Comparison of ENCODE assay signal across 10 cellular contexts in the genomic region with DNA sequence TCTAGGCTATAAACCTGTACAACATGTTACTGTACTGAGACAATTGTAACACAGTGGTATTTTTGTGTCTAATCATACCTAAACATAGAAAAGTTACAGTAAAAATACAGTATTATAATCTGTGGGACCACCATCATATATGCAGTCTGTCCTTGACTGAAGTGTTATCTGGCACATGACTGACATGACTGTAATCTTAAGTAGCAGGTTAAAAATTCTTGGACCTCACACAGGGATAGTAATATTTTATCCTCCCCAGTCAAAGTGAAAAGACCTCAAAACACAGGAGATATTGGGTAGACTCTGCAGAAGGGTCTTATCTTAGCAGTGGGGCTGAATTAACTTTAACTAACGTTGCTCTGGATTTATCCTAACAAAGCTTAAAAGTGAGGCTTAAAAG.
"Had no signal": no experiment of that assay in that cellular context is flagged by ENCODE, and none has a peak within 500 bp of the region (broad histone marks: within the 10 kb centered on the region; RNA-seq: fewer than 3 reads in every experiment).

No MANE protein-coding gene starts in this region.

- ATAC-seq: GM23338, HCT116 had no signal

- DNase-seq: GOT3, H7, H9, HCEC 1CT, HFFc6 had no signal

- H3K9me3 Mint-ChIP-seq: GM23338, H9, HFFc6 had no signal

- FAIRE-seq: H1, H54 had no signal

- H3K9me3 ChIP-seq: HAP-1 had no signal

- H3K4me3 ChIP-seq: GM23338, HAP-1 had no signal

- H3K27ac Mint-ChIP-seq: GM23338, H9, HFFc6 had no signal

- H3K36me3 ChIP-seq: HAP-1 had no signal

- H3K4me2 ChIP-seq: GM23338 had no signal

- H3K4me3 Mint-ChIP-seq: GM23338, H9, HFFc6 had no signal

- H2AFZ ChIP-seq: GM23338 had no signal
